ENCODE assay signal across 8 cellular contexts in genomic region chr19:19821366-19822147, GRCh38. TPM values are rescaled to one million over a fixed set of nuclear protein-coding genes. Genes with fewer than 3 reads are reported as not detected.
DNase-seq lines count a peak whose midpoint lies in the region; ATAC-seq and TF ChIP-seq lines count a peak whose summit lies in the region.

Gene ZNF506 (minus strand): TSS chr19:19821750. CDS start chr19:19821603, 147 bp downstream.

- H3K27me3 Mint-ChIP-seq in activated naive CD8-positive, alpha-beta T cell treated with anti-CD3 and anti-CD28 coated beads for 36 hours = no peaks in the 10 kb centered on the region

- no peak for TF ChIP-seq CTCF in DND-41 (IDR thresholded peaks at IDR 0.05; ENCODE audit: borderline replicate concordance, extremely low read depth, low read length, poor library complexity, severe bottlenecking)
- TF ChIP-seq CTCF in omental fat pad (IDR thresholded peaks at IDR 0.05) = no peak

- H3K4me1 Mint-ChIP-seq in activated naive CD8-positive, alpha-beta T cell treated with anti-CD3 and anti-CD28 coated beads for 36 hours = peaks cover 42% of the 10 kb centered on the region

- DNase-seq in DND-41 (peak; percentile 98), MG63 (peak; percentile 85), glomerular visceral epithelial cell (ENCODE audit: extremely low spot score) (peak; percentile 87), omental fat pad (ENCODE audit: low spot score) (peak; percentile 99)
- DNase-seq in activated naive CD8-positive, alpha-beta T cell treated with anti-CD3 and anti-CD28 coated beads for 36 hours = peak; percentile 97

- peaks cover 10% of the 10 kb centered on the region for H3K36me3 ChIP-seq in DND-41 (ENCODE audit: insufficient read depth, low read length)
- peaks cover 6% of the 10 kb centered on the region for H3K36me3 ChIP-seq in MG63

- peaks cover 9% of the 10 kb centered on the region; the same call in 1 of the 2 replicates for H4K20me1 ChIP-seq in DND-41 (ENCODE audit: insufficient read depth, low read length)

- peak within 1 kb of the TSS; percentile 98 for H3K27ac ChIP-seq in DND-41 (ENCODE audit: low read length)
- H3K27ac ChIP-seq in temporal lobe (ENCODE audit: low read depth, low read length) = peak within 1 kb of the TSS; percentile 88

- H3K4me3 ChIP-seq in DND-41 (ENCODE audit: low read depth in 1 of 2, low read length in 2 of 2) (peak within 1 kb of the TSS; percentile 66 to 84), MG63 (peak within 1 kb of the TSS; percentile 51)

- H3K27ac Mint-ChIP-seq in activated naive CD8-positive, alpha-beta T cell treated with anti-CD3 and anti-CD28 coated beads for 36 hours = peak within 1 kb of the TSS; percentile 100

- H3K27me3 ChIP-seq in DND-41 (ENCODE audit: insufficient read depth, low read length, poor library complexity) (no peaks in the 10 kb centered on the region), MG63 (no peaks in the 10 kb centered on the region)

- H3K79me2 ChIP-seq in DND-41 (ENCODE audit: insufficient read depth, low read length) = peaks cover 49% of the 10 kb centered on the region

- H3K9me3 ChIP-seq in DND-41 (ENCODE audit: insufficient read depth, low read length, severe bottlenecking) (peaks cover 7% of the 10 kb centered on the region), MG63 (peaks cover 69% of the 10 kb centered on the region)

- H3K4me1 ChIP-seq in DND-41 (ENCODE audit: insufficient read depth, low read length) = peaks cover 50% of the 10 kb centered on the region

- peak within 1 kb of the TSS; percentile 87 for H2AFZ ChIP-seq in DND-41 (ENCODE audit: low read depth, low read length)

- peak; percentile 85 for ATAC-seq in DND-41 (ENCODE audit: insufficient read depth, low read depth)
- peak; percentile 79 for ATAC-seq in GM21825 (IDR thresholded peaks at IDR 0.05; ENCODE audit: unreplicated experiment)
- ATAC-seq in SK-N-SH treated with all-trans-retinoic acid at 6 μM for 48 hours = peak; percentile 99
- ATAC-seq in omental fat pad (ENCODE audit: low FRiP score) = peak; percentile 99

- H3K9me3 Mint-ChIP-seq in activated naive CD8-positive, alpha-beta T cell treated with anti-CD3 and anti-CD28 coated beads for 36 hours = peaks cover 39% of the 10 kb centered on the region

- peak within 1 kb of the TSS; percentile 99 for H3K4me3 Mint-ChIP-seq in activated naive CD8-positive, alpha-beta T cell treated with anti-CD3 and anti-CD28 coated beads for 36 hours

- H3K4me2 ChIP-seq in DND-41 (ENCODE audit: insufficient read depth, low read length) = peak within 1 kb of the TSS; percentile 78

- peak within 1 kb of the TSS; percentile 83 for H3K9ac ChIP-seq in DND-41 (ENCODE audit: low read depth, low read length)

- peaks cover 65% of the 10 kb centered on the region for H3K36me3 Mint-ChIP-seq in activated naive CD8-positive, alpha-beta T cell treated with anti-CD3 and anti-CD28 coated beads for 36 hours

TF ChIP-seq in SK-N-SH treated with all-trans-retinoic acid at 6 μM for 48 hours, 23 proteins besides CTCF, POLR2A, EP300 and RAD21:
- TF ChIP-seq ZC3H10 (CRISPR knock-in tag; IDR thresholded peaks at IDR 0.05) = no peak
- no peak for TF ChIP-seq PPARA (CRISPR knock-in tag; IDR thresholded peaks at IDR 0.05; ENCODE audit: borderline replicate concordance)
- no peak for TF ChIP-seq TOX (CRISPR knock-in tag; IDR thresholded peaks at IDR 0.05; ENCODE audit: borderline replicate concordance)

RNA-seq across cellular contexts. Expression of gene ZNF506, which starts in this region (rescaled TPM):
- total RNA-seq in MG63 (2014; rRNA removed; shearing (Covaris generic); ENCODE audit: low replicate concordance) = 1.0 and 9.6 TPM in 2 replicates
- 10 to 100 TPM; 28.4 to 31.5 TPM for total RNA-seq in activated naive CD8-positive, alpha-beta T cell treated with anti-CD3 and anti-CD28 coated beads for 36 hours
- 10 to 100 TPM; 20.0 to 47.6 (median 24.0) TPM for total RNA-seq in omental fat pad
- 45.7 TPM for total RNA-seq in temporal lobe

Comparison
In these comparisons a context has a peak if more than half of its experiments do, and no peak if none do; other contexts are left out.
1. Peak in every context shown above with its lines: DNase-seq, ATAC-seq, H3K4me3 ChIP-seq and H3K27ac ChIP-seq.